In genomic region chr17:42409467-42410351, GRCh38 we compare ENCODE assay signal across 10 cellular contexts. TPM values are rescaled to one million over a fixed set of nuclear protein-coding genes. Genes with fewer than 3 reads are reported as not detected.
DNase-seq lines count a peak whose midpoint lies in the region; TF ChIP-seq lines count a peak whose summit lies in the region.
"Had no signal": no experiment of that assay in that cellular context is flagged by ENCODE, and none has a peak within 500 bp of the region (broad histone marks: within the 10 kb centered on the region; RNA-seq: fewer than 3 reads in every experiment).

No MANE protein-coding gene starts in this region.

- DNase-seq in LoVo (ENCODE audit: low spot score) (peak; percentile 73), MCF 10A (ENCODE audit: unreplicated experiment) (peak; percentile 98), kidney glomerular epithelial cell (lab: John Stamatoyannopoulos, UW) (peak; percentile 38), GM19240 (ENCODE audit: insufficient read length, low spot score) (no peak), NCI-H345 treated with DMSO at 0.1 percent for 48 hours (lab: John Stamatoyannopoulos, UW; ENCODE audit: unreplicated experiment) (no peak), H7 (no peak)
- no peak for DNase-seq in activated CD4-positive, alpha-beta T cell treated with anti-CD3 and anti-CD28 coated beads, Interleukin-2, amount 50 U/mL, for 4 hours
- DNase-seq: naive B cell, NCI-H1048 had no signal

- H3K27ac Mint-ChIP-seq in MCF 10A (ENCODE audit: low read depth, unreplicated experiment): peak overlapping the region; percentile 96
- H3K27ac Mint-ChIP-seq: naive B cell had no signal

- no peak overlapping the region for H3K4me3 ChIP-seq in thymus (ENCODE audit: low read length)
- no peak overlapping the region for H3K4me3 ChIP-seq in H7 (ENCODE audit: insufficient read depth, low read depth, low read length)

- H3K27me3 ChIP-seq in thymus (ENCODE audit: control insufficient read depth, insufficient read depth) (no peaks in the 10 kb centered on the region), H7 (ENCODE audit: control insufficient read depth, insufficient read depth, low read length) (no peaks in the 10 kb centered on the region)

- H3K4me1 Mint-ChIP-seq in MCF 10A (ENCODE audit: insufficient read depth, unreplicated experiment): peaks cover 46% of the 10 kb centered on the region

- BruUV-seq in MCF 10A (replicated peaks; lab: Mats Ljungman, UMichigan): TSS peak; percentile 67

- H3K4me1 ChIP-seq in thymus (ENCODE audit: control insufficient read depth, insufficient read depth, low read length): peaks cover 14% of the 10 kb centered on the region

- H3K27me3 Mint-ChIP-seq in MCF 10A (ENCODE audit: insufficient read depth, unreplicated experiment): no peaks in the 10 kb centered on the region

- no peaks in the 10 kb centered on the region for H3K9me3 ChIP-seq in thymus (ENCODE audit: control insufficient read depth)

- H3K9me3 Mint-ChIP-seq in MCF 10A (ENCODE audit: unreplicated experiment): no peaks in the 10 kb centered on the region
- H3K9me3 Mint-ChIP-seq: naive B cell had no signal

- CTCF ChIA-PET in MCF 10A (lab: Yijun Ruan, JAX): interaction anchor here (0.9 to 2.3 kb wide), 8 partner anchors 11 to 109 kb away, joined by 3 to 18 read pairs (median 5); partner anchors contain the start of genes CAVIN1 and STAT3

- intact Hi-C loops in MCF 10A (cut with micrococcal nuclease): loop anchor here (1.0 kb wide), 1 partner anchor 14 kb away; the partner anchor contains the start of gene CAVIN1

- peak overlapping the region; percentile 42 for H3K27ac ChIP-seq in thymus (ENCODE audit: low read depth)

- 60% methylated on average over 8 of the region's 8 CpGs for WGBS in thymus

- H3K4me3 Mint-ChIP-seq in MCF 10A (ENCODE audit: unreplicated experiment): peak overlapping the region; percentile 58
- H3K4me3 Mint-ChIP-seq: naive B cell had no signal

- H3K36me3 Mint-ChIP-seq in MCF 10A (ENCODE audit: insufficient read depth, unreplicated experiment): peaks cover 37% of the 10 kb centered on the region
- H3K36me3 Mint-ChIP-seq: naive B cell had no signal

- H3K36me3 ChIP-seq in thymus (ENCODE audit: control insufficient read depth, insufficient read depth): no peaks in the 10 kb centered on the region
- no peaks in the 10 kb centered on the region for H3K36me3 ChIP-seq in H7 (replicated peaks; ENCODE audit: control insufficient read depth, insufficient read depth, low read length)

- POLR2A ChIA-PET in MCF 10A (lab: Yijun Ruan, JAX): interaction anchor here (0.6 to 9.3 kb wide), 23 partner anchors 9 to 623 kb away, joined by 3 to 273 read pairs (median 5); partner anchors contain the start of genes CAVIN1, JUP, NAGLU and STAT3

- TF ChIP-seq CTCF in MCF 10A (IDR thresholded peaks at IDR 0.05; ENCODE audit: unreplicated experiment): no peak

RNA-seq across cellular contexts. Expression of gene CAVIN1, which starts 13.3 kb away (rescaled TPM):
- 137 and 143 TPM in 2 replicates for total RNA-seq in MCF 10A (2022)
- polyA plus RNA-seq in thymus: 47.0 TPM
- 18.6 and 26.9 TPM in 2 replicates for total RNA-seq in H7 (2014; rRNA removed; shearing (Covaris generic))

RNA-seq across cellular contexts. Expression of gene STAT3, which starts 21.5 kb away (rescaled TPM):
- 89.2 and 115 TPM in 2 replicates for total RNA-seq in MCF 10A (2022)
- polyA plus RNA-seq in thymus: 57.6 TPM
- total RNA-seq in H7 (2014; rRNA removed; shearing (Covaris generic)): 54.6 and 101 TPM in 2 replicates

RNA-seq across cellular contexts. Expression of gene ATP6V0A1, which starts 49.0 kb away (rescaled TPM):
- total RNA-seq in MCF 10A (2022): 56.0 and 60.5 TPM in 2 replicates
- 47.7 TPM for polyA plus RNA-seq in thymus
- total RNA-seq in H7 (2014; rRNA removed; shearing (Covaris generic)): 21.0 and 21.7 TPM in 2 replicates

Comparison
In these comparisons a context has a peak if more than half of its experiments do, and no peak if none do; other contexts are left out.
1. DNase-seq: peak in LoVo (single experiment), MCF 10A (single experiment) and kidney glomerular epithelial cell (single experiment); none in GM19240 (single experiment), NCI-H345 treated with DMSO at 0.1 percent for 48 hours (single experiment), H7 (single experiment) and activated CD4-positive, alpha-beta T cell treated with anti-CD3 and anti-CD28 coated beads, Interleukin-2, amount 50 U/mL, for 4 hours (0 of 2).